8 cellular contexts compared by ENCODE assay signal in the genomic region with DNA sequence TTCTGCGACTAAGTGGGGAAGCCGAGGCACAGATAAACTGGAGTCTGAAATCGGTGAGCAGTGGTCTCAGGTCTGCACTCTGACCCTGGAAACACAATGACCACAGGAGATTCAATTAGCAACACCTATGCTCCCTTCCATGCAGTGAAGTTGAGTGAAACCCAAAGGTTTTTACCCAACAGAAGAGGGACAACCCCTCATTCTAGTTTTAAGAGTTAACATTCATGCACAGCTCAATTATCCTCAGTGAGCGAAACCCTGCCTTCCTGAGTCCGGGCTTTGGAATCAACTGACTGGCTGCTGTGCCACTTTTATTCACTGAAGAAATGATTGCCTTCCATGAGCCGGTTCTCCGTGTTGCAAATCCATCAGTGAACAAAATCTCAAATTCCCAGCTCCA. TPM values are rescaled to one million over a fixed set of nuclear protein-coding genes. Genes with fewer than 3 reads are reported as not detected.
DNase-seq lines count a peak whose midpoint lies in the region; ATAC-seq, FAIRE-seq and TF ChIP-seq lines count a peak whose summit lies in the region.
"Not testable (repeated sequence)": the region's sequence is repeated elsewhere in the genome, so short reads cannot be mapped to it uniquely, and the experiment has no call there.

No MANE protein-coding gene starts in this region.

- not testable (repeated sequence) for ATAC-seq in CD8-positive, alpha-beta T cell; pancreas

- TF ChIP-seq RAD21 in liver (IDR thresholded peaks at IDR 0.05), result not testable (repeated sequence)

- peaks cover 22% of the 10 kb centered on the region for H3K4me1 ChIP-seq in CD8-positive, alpha-beta T cell (ENCODE audit: insufficient read depth, low read length)
- H3K4me1 ChIP-seq in KMS-11 (ENCODE audit: low read depth, poor library complexity, severe bottlenecking) (peaks cover 11% of the 10 kb centered on the region), liver (ENCODE audit: control insufficient read depth in 4 of 4, insufficient read depth in 4 of 4, low read length in 3 of 4) (peaks cover 4 to 16% (median 10%) of the 10 kb centered on the region in 4 donors), transverse colon (peaks cover 0 to 18% (median 6%) of the 10 kb centered on the region in 4 donors)
- not testable (repeated sequence) for H3K4me1 ChIP-seq in esophagus (ENCODE audit: control insufficient read depth in 2 of 2, insufficient read depth in 2 of 2, low read length in 1 of 2); pancreas

- H3K27ac ChIP-seq in CD8-positive, alpha-beta T cell (ENCODE audit: low read depth, low read length), result peak overlapping the region; percentile 89
- H3K27ac ChIP-seq in KMS-11 (peak overlapping the region; percentile 58; the same call in 1 of the 2 replicates), VCaP (peak overlapping the region; percentile 76), esophagus (ENCODE audit: low read depth in 2 of 2, low read length in 1 of 2) (peak overlapping the region in 1 of 2 donors; percentile 74), liver (ENCODE audit: low read depth in 1 of 2, low read length in 2 of 2) (peak overlapping the region; percentile 58 to 93), transverse colon (peak overlapping the region; percentile 73 to 91 (median 80))
- not testable (repeated sequence) for H3K27ac ChIP-seq in pancreas

- H3K9ac ChIP-seq in KMS-11 (peak overlapping the region; percentile 95; the same call in 1 of the 2 replicates), liver (ENCODE audit: low read depth in 1 of 2, low read length in 2 of 2) (peak overlapping the region; percentile 45 to 93)

- POLR2A ChIA-PET in CD8-positive, alpha-beta T cell (lab: Charles Lee), result not testable (repeated sequence)

- peak overlapping the region; percentile 80 for H3K4me2 ChIP-seq in KMS-11

- not testable (repeated sequence) for H3K36me3 ChIP-seq in CD8-positive, alpha-beta T cell (ENCODE audit: insufficient read depth, low read length); KMS-11 (ENCODE audit: insufficient read depth); esophagus (ENCODE audit: control insufficient read depth in 2 of 2, insufficient read depth in 2 of 2, low read length in 1 of 2); liver (ENCODE audit: control insufficient read depth in 4 of 4, insufficient read depth in 3 of 4, low read depth in 1 of 4, low read length in 3 of 4); pancreas; transverse colon

- not testable (repeated sequence) for H3K9me3 ChIP-seq in CD8-positive, alpha-beta T cell (ENCODE audit: low read length); esophagus (ENCODE audit: control insufficient read depth in 2 of 2, insufficient read depth in 1 of 2, low read depth in 1 of 2, low read length in 1 of 2); liver (ENCODE audit: control insufficient read depth in 4 of 4, low read length in 3 of 4); pancreas; transverse colon

- H4K20me1 ChIP-seq in KMS-11 (ENCODE audit: insufficient read depth), result not testable (repeated sequence)

- peak overlapping the region; percentile 93 for H3K4me3 Mint-ChIP-seq in CD8-positive, alpha-beta T cell

- in situ Hi-C loops in astrocyte of the spinal cord (cut with HindIII; ENCODE audit: low sequenced_read_pairs); transverse colon (cut with MboI; ENCODE audit: low pct_ligation_motif_present in 1 of 4, low pct_unique_long_range_greater_than_20kb in 1 of 4, low sequenced_read_pairs in 3 of 4): not testable (repeated sequence)

- H3K27ac Mint-ChIP-seq in CD8-positive, alpha-beta T cell, result peak overlapping the region; percentile 97

- 35 to 50% methylated on average over 7 of the region's 7 CpGs for WGBS in esophagus, 2 donors
- WGBS in liver, result 51% methylated on average over 7 of the region's 7 CpGs
- WGBS in pancreas, 2 donors, result 26 to 41% methylated on average over 7 of the region's 7 CpGs
- WGBS in transverse colon (ENCODE audit: low coverage in 1 of 2), 2 donors, result 45% methylated on average over 7 of the region's 7 CpGs; no CpG with 5 or more reads in 1 of the 2 donors

- H3K36me3 Mint-ChIP-seq in CD8-positive, alpha-beta T cell, result peaks cover 27% of the 10 kb centered on the region

- H3K27me3 ChIP-seq in CD8-positive, alpha-beta T cell (ENCODE audit: insufficient read depth, low read length); KMS-11 (ENCODE audit: insufficient read depth, low read depth); esophagus (ENCODE audit: control insufficient read depth in 1 of 2, insufficient read depth in 2 of 2, low read length in 2 of 2); liver (ENCODE audit: control insufficient read depth in 4 of 4, insufficient read depth in 4 of 4, low read length in 3 of 4); pancreas; transverse colon: not testable (repeated sequence)

- peaks cover 29% of the 10 kb centered on the region for H3K4me1 Mint-ChIP-seq in CD8-positive, alpha-beta T cell (ENCODE audit: low read depth)

- not testable (repeated sequence) for H3K9me3 Mint-ChIP-seq in CD8-positive, alpha-beta T cell

- intact Hi-C loops in CD8-positive, alpha-beta T cell (cut with DNase I, micrococcal nuclease), result loop anchor here (10.0 kb wide), 2 partner anchors 780 to 1290 kb away; a partner anchor contains a TSS
- intact Hi-C loops in pancreas (cut with DNase I); transverse colon (cut with DNase I; ENCODE audit: low total_unique reads): not testable (repeated sequence)

- not testable (repeated sequence) for DNase-seq in CD8-positive, alpha-beta T cell; astrocyte of the spinal cord (ENCODE audit: low read depth, low spot score); pancreas; transverse colon

- peak overlapping the region; percentile 76 for H2AFZ ChIP-seq in KMS-11 (ENCODE audit: low read depth)

- not testable (repeated sequence) for H3K27me3 Mint-ChIP-seq in CD8-positive, alpha-beta T cell (ENCODE audit: low read depth)

- not testable (repeated sequence) for TF ChIP-seq POLR2A in transverse colon (IDR thresholded peaks at IDR 0.05)

- peak overlapping the region; percentile 93 for H3K4me3 ChIP-seq in CD8-positive, alpha-beta T cell (ENCODE audit: low read depth, low read length)
- not testable (repeated sequence) for H3K4me3 ChIP-seq in KMS-11 (IDR thresholded peaks at IDR 0.05; ENCODE audit: insufficient read depth, low read depth, low read length)
- H3K4me3 ChIP-seq in astrocyte of the spinal cord (ENCODE audit: low read depth, low read length), result peak overlapping the region; percentile 74
- peak overlapping the region; percentile 60 to 82 for H3K4me3 ChIP-seq in esophagus (ENCODE audit: low read depth in 1 of 2, low read length in 2 of 2)
- H3K4me3 ChIP-seq in liver (ENCODE audit: low read depth in 1 of 3, low read length in 3 of 3), result peak overlapping the region; percentile 84 to 89 (median 88)
- peak overlapping the region; percentile 27 to 59 (median 48) for H3K4me3 ChIP-seq in pancreas
- H3K4me3 ChIP-seq in transverse colon, result peak overlapping the region in 3 of 4 donors; percentile 51 to 81 (median 76)

- TF ChIP-seq EP300 in transverse colon (IDR thresholded peaks at IDR 0.05; ENCODE audit: low read depth), result not testable (repeated sequence)

- CTCF ChIA-PET in CD8-positive, alpha-beta T cell (lab: Charles Lee), result interaction anchor here (0.7 kb wide), 1 partner anchor 217 kb away, joined by 3 read pairs; no protein-coding TSS in a partner anchor

- not testable (repeated sequence) for TF ChIP-seq CTCF in CD8-positive, alpha-beta T cell (IDR thresholded peaks at IDR 0.05); KMS-11 (conservative IDR thresholded peaks at IDR 0.05; ENCODE audit: low read depth, low read length); VCaP (conservative IDR thresholded peaks at IDR 0.05); astrocyte of the spinal cord (IDR thresholded peaks at IDR 0.05; ENCODE audit: low read depth, low read length); liver (IDR thresholded peaks at IDR 0.05; ENCODE audit: low read depth, low read length, missing input control); pancreas (IDR thresholded peaks at IDR 0.05); transverse colon (IDR thresholded peaks at IDR 0.05)

- FAIRE-seq in pancreas (lab: Jason Lieb, UNC), result not testable (repeated sequence)

- peaks cover 31% of the 10 kb centered on the region for H3K79me2 ChIP-seq in KMS-11 (ENCODE audit: insufficient read depth, low read depth)

RNA-seq across cellular contexts. Expression of a gene that starts 0.7 kb away (rescaled TPM):
- 1 to 10 TPM in 1 of 2 experiments, under 1 TPM in 1; 0.50 to 1.1 TPM for total RNA-seq in CD8-positive, alpha-beta T cell
- under 1 TPM; 0.62 to 0.86 TPM for polyA plus RNA-seq in esophagus
- 1 to 10 TPM; 2.2 to 3.6 TPM for total RNA-seq in liver
- 1 to 10 TPM in 1 of 2 donors, under 1 TPM in 1; 0.84 to 2.0 TPM for polyA plus RNA-seq in liver
- 1 to 10 TPM; 1.1 to 2.8 (median 1.6) TPM for total RNA-seq in pancreas
- polyA plus RNA-seq in pancreas, result 1 to 10 TPM in 1 of 2 donors, under 1 TPM in 1; 0.80 to 1.1 TPM
- 10 to 100 TPM in 1 of 4 donors, 1 to 10 TPM in 2, under 1 TPM in 1; 0.37 to 11.0 (median 5.6) TPM for total RNA-seq in transverse colon

RNA-seq across cellular contexts. Expression of a gene that starts 29.0 kb away (rescaled TPM):
- total RNA-seq in CD8-positive, alpha-beta T cell, result 1 to 10 TPM; 9.4 to 9.7 TPM
- polyA plus RNA-seq in esophagus, result 1 to 10 TPM in 1 of 2 donors, under 1 TPM in 1; 0.43 to 1.4 TPM
- total RNA-seq in liver, result 10 to 100 TPM in 1 of 2 donors, 1 to 10 TPM in 1; 5.8 to 13.2 TPM
- polyA plus RNA-seq in liver, result 1 to 10 TPM; 2.9 to 5.7 TPM
- 1 to 10 TPM in 4 of 6 donors, under 1 TPM in 2; 0.65 to 2.1 (median 1.1) TPM for total RNA-seq in pancreas
- polyA plus RNA-seq in pancreas, result 1 to 10 TPM in 1 of 2 donors, under 1 TPM in 1; 0.72 to 1.5 TPM
- 10 to 100 TPM in 1 of 4 donors, 1 to 10 TPM in 3; 4.9 to 10.3 (median 7.6) TPM for total RNA-seq in transverse colon
